Comparison of ENCODE assay signal across 21 cellular contexts in the genomic region with DNA sequence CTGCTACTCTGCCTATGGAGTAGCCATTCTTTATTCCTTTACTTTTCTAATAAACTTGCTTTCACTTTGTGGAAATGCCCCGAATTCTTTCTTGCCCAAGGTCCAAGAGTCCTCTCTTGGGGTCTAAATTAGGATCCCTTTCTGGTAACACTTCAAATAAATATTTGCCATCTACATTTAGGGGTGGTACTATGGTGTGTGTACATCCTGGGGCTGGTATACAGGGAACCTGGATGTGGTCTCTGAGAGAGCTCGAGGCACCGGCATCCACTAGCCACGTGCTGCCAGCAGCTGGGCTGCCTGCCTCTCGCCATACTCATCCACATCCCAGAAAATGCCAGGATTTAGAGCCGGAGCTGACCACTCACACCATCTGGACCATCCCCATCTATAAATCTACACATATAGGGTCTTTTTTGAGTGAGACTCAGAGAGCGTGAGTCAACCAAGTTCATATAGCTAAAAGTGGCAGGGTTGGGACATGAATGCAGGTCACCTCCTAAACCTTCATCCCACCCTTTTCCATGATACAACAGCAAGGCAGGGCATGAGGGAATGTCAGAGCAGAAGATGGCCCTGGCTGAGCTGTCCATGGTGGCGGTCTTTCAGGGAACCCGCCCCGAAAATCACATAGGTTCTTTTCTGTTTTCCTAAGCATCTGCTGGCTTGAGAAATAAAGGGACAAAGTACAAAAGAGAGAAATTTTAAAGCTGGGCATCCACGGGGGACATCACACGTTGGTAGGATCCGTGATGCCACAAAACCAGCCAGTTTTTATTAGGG.
DNase-seq lines count a peak whose midpoint lies in the region; ATAC-seq and TF ChIP-seq lines count a peak whose summit lies in the region.
"Had no signal": no experiment of that assay in that cellular context is flagged by ENCODE, and none has a peak within 500 bp of the region (broad histone marks: within the 10 kb centered on the region; RNA-seq: fewer than 3 reads in every experiment).

No MANE protein-coding gene starts in this region.

- H3K9ac ChIP-seq in SK-N-SH (no peak overlapping the region), endodermal cell (ENCODE audit: extremely low read depth, low read length, poor library complexity, severe bottlenecking) (no peak overlapping the region), smooth muscle cell (ENCODE audit: low read depth) (no peak overlapping the region)
- H3K9ac ChIP-seq: GM23248 had no signal

- peaks cover 21% of the 10 kb centered on the region for H3K4me1 Mint-ChIP-seq in endodermal cell

- no peak for ATAC-seq in SK-N-SH treated with all-trans-retinoic acid at 6 μM for 48 hours
- ATAC-seq: GM12878 had no signal

- WGBS in SK-N-SH (ENCODE audit: low lambda C conversion rate): 88% methylated on average over 11 of the region's 13 CpGs
- 90 to 92% methylated on average over 6 to 13 of the region's 13 CpGs for WGBS in endodermal cell (ENCODE audit: insufficient coverage in 1 of 2, insufficient read length in 1 of 2), 2 experiments
- WGBS in smooth muscle cell (ENCODE audit: low lambda C conversion rate): 97% methylated on average over 13 of the region's 13 CpGs

- no peak overlapping the region for H3K27ac Mint-ChIP-seq in endodermal cell
- H3K27ac Mint-ChIP-seq: CD4-positive, alpha-beta T cell had no signal

- TF ChIP-seq EP300 in SK-N-SH (IDR thresholded peaks at IDR 0.05; ENCODE audit: borderline replicate concordance in 1 of 2, low read depth in 1 of 2, low read length in 1 of 2): no peak

- H3K27me3 Mint-ChIP-seq in endodermal cell (ENCODE audit: insufficient read depth): no peaks in the 10 kb centered on the region

- TF ChIP-seq RAD21 in SK-N-SH (IDR thresholded peaks at IDR 0.05; ENCODE audit: low read length): no peak

- H3K9me3 ChIP-seq in SK-N-SH (no peaks in the 10 kb centered on the region), PC-9 (ENCODE audit: insufficient read depth, low read depth) (peaks cover 18% of the 10 kb centered on the region), endodermal cell (ENCODE audit: control insufficient read depth, low read length) (peaks cover 22% of the 10 kb centered on the region), smooth muscle cell (replicated peaks; ENCODE audit: low read depth) (no peaks in the 10 kb centered on the region)
- H3K9me3 ChIP-seq: BE2C had no signal

- H3K36me3 Mint-ChIP-seq in endodermal cell (ENCODE audit: low read depth): peaks cover 5% of the 10 kb centered on the region

- intact Hi-C loops in PC-9 (cut with micrococcal nuclease; ENCODE audit: unreplicated experiment): no loop called here

- TF ChIP-seq CTCF in SK-N-SH (IDR thresholded peaks at IDR 0.05) (no peak), PC-9 (conservative IDR thresholded peaks at IDR 0.05) (no peak), endodermal cell (conservative IDR thresholded peaks at IDR 0.05) (no peak), smooth muscle cell (IDR thresholded peaks at IDR 0.05; ENCODE audit: borderline replicate concordance, insufficient read depth, poor library complexity, severe bottlenecking) (no peak)

- H3K9me3 Mint-ChIP-seq in endodermal cell: peaks cover 33% of the 10 kb centered on the region
- H3K9me3 Mint-ChIP-seq: CD4-positive, alpha-beta T cell had no signal

- H3K27ac ChIP-seq in SK-N-SH (ENCODE audit: low read depth in 2 of 2, low read length in 1 of 2): no peak overlapping the region
- H3K27ac ChIP-seq in PC-9: peak overlapping the region; percentile 76
- H3K27ac ChIP-seq in endodermal cell (ENCODE audit: low read depth, low read length): no peak overlapping the region
- H3K27ac ChIP-seq in smooth muscle cell (ENCODE audit: low read depth): peak overlapping the region; percentile 38
- H3K27ac ChIP-seq: 22Rv1, GM23248, SJCRH30 had no signal

- H3K9me2 ChIP-seq in SK-N-SH (no peaks in the 10 kb centered on the region), PC-9 (ENCODE audit: insufficient read depth) (no peaks in the 10 kb centered on the region)

- DNase-seq in SK-N-SH (no peak), PC-9 (no peak), endodermal cell (peak; percentile 44), smooth muscle cell (lab: John Stamatoyannopoulos, UW; ENCODE audit: unreplicated experiment) (no peak), A172 (ENCODE audit: low spot score) (no peak), H4 (ENCODE audit: low spot score) (no peak)
- DNase-seq in stimulated activated CD8-positive, alpha-beta memory T cell treated with anti-CD3 and anti-CD28 coated beads, Interleukin-4, amount 100 ng/mL, for 48 hours: no peak
- DNase-seq: BE2C; CD4-positive, alpha-beta T cell; Karpas-422; NCI-H1048; NCI-H1436; NCI-H2081; NCI-H748 treated with DMSO at 0.1 percent for 48 hours; NK-92 treated with Interleukin-12 subunit alpha and Interleukin-12 subunit beta, amount 100 ng/mL, for 24 hours; SJCRH30 had no signal

- POLR2A ChIA-PET in SK-N-SH (lab: Yijun Ruan, JAX): no interaction called here
- POLR2A ChIA-PET in PC-9 (lab: Charles Lee; ENCODE audit: unreplicated experiment): interaction anchor here (1.0 kb wide), 1 partner anchor 165 kb away, joined by 3 read pairs; no protein-coding TSS in a partner anchor

- H3K4me3 ChIP-seq in SK-N-SH (ENCODE audit: low read depth in 2 of 2, low read length in 1 of 2) (no peak overlapping the region), PC-9 (no peak overlapping the region), endodermal cell (ENCODE audit: low read length) (peak overlapping the region; percentile 4), smooth muscle cell (no peak overlapping the region)
- H3K4me3 ChIP-seq: GM12878, GM23248, MG63, SJCRH30 had no signal

- CTCF ChIA-PET in SK-N-SH (lab: Yijun Ruan, JAX): no interaction called here
- CTCF ChIA-PET in PC-9 (lab: Charles Lee): interaction anchor here (0.6 kb wide), 1 partner anchor 118 kb away, joined by 16 read pairs; no protein-coding TSS in a partner anchor

- H2AFZ ChIP-seq in SK-N-SH (ENCODE audit: low read depth) (no peak overlapping the region), PC-9 (no peak overlapping the region), smooth muscle cell (ENCODE audit: low read depth) (no peak overlapping the region)
- H2AFZ ChIP-seq: GM23248 had no signal

- H3K27me3 ChIP-seq in SK-N-SH (ENCODE audit: insufficient read depth) (no peaks in the 10 kb centered on the region), PC-9 (ENCODE audit: insufficient read depth, low read depth) (no peaks in the 10 kb centered on the region), endodermal cell (ENCODE audit: control insufficient read depth, insufficient read depth, low read length, poor library complexity, severe bottlenecking) (no peaks in the 10 kb centered on the region), smooth muscle cell (ENCODE audit: low read depth) (no peaks in the 10 kb centered on the region)
- H3K27me3 ChIP-seq: BE2C, MG63, SJCRH30 had no signal

- BruUV-seq in PC-9 (replicated peaks; lab: Mats Ljungman, UMichigan): no TSS peak

- H3K79me2 ChIP-seq in SK-N-SH (ENCODE audit: insufficient read depth) (no peaks in the 10 kb centered on the region), PC-9 (ENCODE audit: low read depth) (0 out of 2 replicates have a peak, but pooled peaks cover 6% of the 10 kb centered on the region), smooth muscle cell (ENCODE audit: low read depth) (no peaks in the 10 kb centered on the region)

- H4K20me1 ChIP-seq in SK-N-SH (ENCODE audit: insufficient read depth): no peaks in the 10 kb centered on the region
- H4K20me1 ChIP-seq in PC-9 (ENCODE audit: insufficient read depth): no peaks in the 10 kb centered on the region
- no peaks in the 10 kb centered on the region for H4K20me1 ChIP-seq in smooth muscle cell (ENCODE audit: low read depth)

- no peak overlapping the region for H3K4me3 Mint-ChIP-seq in endodermal cell
- H3K4me3 Mint-ChIP-seq: CD4-positive, alpha-beta T cell had no signal

- H3K4me1 ChIP-seq in SK-N-SH (ENCODE audit: control insufficient read depth in 1 of 2, insufficient read depth in 2 of 2, low read depth in 1 of 2, low read length in 1 of 2) (peaks cover 4 to 6% of the 10 kb centered on the region in 2 experiments; a peak in 2 of 4 replicates), PC-9 (replicated peaks; ENCODE audit: insufficient read depth) (peaks cover 69% of the 10 kb centered on the region), endodermal cell (ENCODE audit: control insufficient read depth, insufficient read depth, low read length) (peaks cover 4% of the 10 kb centered on the region), smooth muscle cell (ENCODE audit: low read depth) (peaks cover 30% of the 10 kb centered on the region)
- H3K4me1 ChIP-seq: BE2C had no signal

- H3K4me2 ChIP-seq in SK-N-SH (no peak overlapping the region), PC-9 (peak overlapping the region; percentile 38), smooth muscle cell (no peak overlapping the region)

- H3F3A ChIP-seq in SK-N-SH (replicated peaks; ENCODE audit: insufficient read depth): no peaks in the 10 kb centered on the region
- peaks cover 42% of the 10 kb centered on the region for H3F3A ChIP-seq in PC-9 (ENCODE audit: insufficient read depth, low read depth)
- peaks cover 27% of the 10 kb centered on the region for H3F3A ChIP-seq in smooth muscle cell (ENCODE audit: low read depth)

- H3K36me3 ChIP-seq in SK-N-SH (replicated peaks in 1 of 2; ENCODE audit: control insufficient read depth in 1 of 2, insufficient read depth in 2 of 2, low read length in 1 of 2) (no peaks in the 10 kb centered on the region), PC-9 (ENCODE audit: low read depth) (no peaks in the 10 kb centered on the region), endodermal cell (ENCODE audit: control insufficient read depth, insufficient read depth, low read length) (no peaks in the 10 kb centered on the region), smooth muscle cell (ENCODE audit: low read depth) (no peaks in the 10 kb centered on the region)
- H3K36me3 ChIP-seq: BE2C, MG63, SJCRH30 had no signal

TF ChIP-seq in SK-N-SH treated with all-trans-retinoic acid at 6 μM for 48 hours, 23 proteins besides CTCF, POLR2A, EP300 and RAD21 (continues in another document):
- no peak for TF ChIP-seq TCF4 (CRISPR knock-in tag; IDR thresholded peaks at IDR 0.05; ENCODE audit: borderline replicate concordance)
- no peak for TF ChIP-seq PATZ1 (CRISPR knock-in tag; IDR thresholded peaks at IDR 0.05; ENCODE audit: borderline replicate concordance)
- no peak for TF ChIP-seq OSR1 (CRISPR knock-in tag; IDR thresholded peaks at IDR 0.05)

Comparison
In these comparisons a context has a peak if more than half of its experiments do, and no peak if none do; other contexts are left out.
1. H3K27ac ChIP-seq: peak in PC-9 (single experiment) and smooth muscle cell (single experiment); none in SK-N-SH (0 of 2) and endodermal cell (single experiment).